8 cellular contexts compared by ENCODE assay signal in the genomic region with DNA sequence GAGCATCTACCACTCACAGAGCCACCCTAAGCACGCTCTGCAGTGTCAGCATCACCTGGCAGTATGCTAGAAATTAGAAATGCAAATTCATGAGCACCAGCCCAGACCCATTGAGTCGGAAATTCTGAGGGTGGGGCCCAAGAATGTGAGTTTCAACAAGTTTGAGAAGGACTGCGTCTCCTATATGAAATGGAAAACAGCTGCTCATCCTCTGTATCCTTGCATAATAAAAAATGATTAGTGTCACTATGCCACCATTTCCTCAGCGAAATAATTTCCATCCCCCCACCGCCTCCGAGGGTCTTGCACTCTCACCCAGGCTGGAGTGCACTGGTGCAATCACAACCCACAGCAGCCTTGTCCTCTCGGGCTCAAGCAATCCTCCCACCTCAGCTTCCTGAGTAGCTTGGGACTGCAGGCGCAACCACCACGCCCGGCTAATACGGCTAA. TPM values are rescaled to one million over a fixed set of nuclear protein-coding genes. Genes with fewer than 3 reads are reported as not detected.
DNase-seq lines count a peak whose midpoint lies in the region; ATAC-seq and TF ChIP-seq lines count a peak whose summit lies in the region.

No MANE protein-coding gene starts in this region.

- WGBS in right lobe of liver (ENCODE audit: insufficient coverage, low coverage, low lambda C conversion rate, missing lambda C conversion rate), result 15% methylated on average over 9 of the region's 11 CpGs

- peak; percentile 31 for ATAC-seq in GM18502 (IDR thresholded peaks at IDR 0.05; ENCODE audit: poor library complexity, unreplicated experiment)
- peak; percentile 31 for ATAC-seq in HG02885 (IDR thresholded peaks at IDR 0.05; ENCODE audit: poor library complexity, unreplicated experiment)
- ATAC-seq in activated CD8-positive, alpha-beta memory T cell treated with anti-CD3 and anti-CD28 coated beads, Interleukin-2, amount 10 ng/mL, durations not matched to agents 7 days and 5 days, result no peak
- ATAC-seq in right lobe of liver, result no peak

- no peaks in the 10 kb centered on the region for H3K36me3 ChIP-seq in right lobe of liver
- no peaks in the 10 kb centered on the region for H3K36me3 ChIP-seq in tibial artery

- intact Hi-C loops in right lobe of liver (cut with DNase I) (loop anchor here (10.0 kb wide), 1 partner anchor 143 kb away; no protein-coding TSS in a partner anchor), tibial artery (cut with DNase I; ENCODE audit: low total_unique reads) (no loop called here)

- peak; percentile 47 for DNase-seq in activated CD8-positive, alpha-beta memory T cell treated with anti-CD3 and anti-CD28 coated beads, Interleukin-2, amount 10 ng/mL, durations not matched to agents 7 days and 5 days
- peak in 1 of 3 donors; percentile 29 for DNase-seq in right lobe of liver
- DNase-seq in tibial artery, result no peak
- no peak for DNase-seq in COLO668 (lab: John Stamatoyannopoulos, UW; ENCODE audit: unreplicated experiment)
- no peak for DNase-seq in NOMO-1 treated with DMSO at 0.1 percent for 48 hours (lab: John Stamatoyannopoulos, UW; ENCODE audit: unreplicated experiment)
- no peak for DNase-seq in amniotic stem cell (lab: John Stamatoyannopoulos, UW)

- CTCF ChIA-PET in activated CD8-positive, alpha-beta memory T cell treated with anti-CD3 and anti-CD28 coated beads, Interleukin-2, amount 10 ng/mL, durations not matched to agents 7 days and 5 days (lab: Charles Lee), result interaction anchor here (1.1 to 7.2 kb wide), 12 partner anchors 9 to 227 kb away, joined by 3 to 103 read pairs (median 14); no protein-coding TSS in a partner anchor

- H3K4me3 Mint-ChIP-seq in activated CD8-positive, alpha-beta memory T cell treated with anti-CD3 and anti-CD28 coated beads, Interleukin-2, amount 10 ng/mL, durations not matched to agents 7 days and 5 days, result peak overlapping the region; percentile 84

- H3K4me1 ChIP-seq in right lobe of liver, result peaks cover 0 to 29% (median 8%) of the 10 kb centered on the region in 4 donors
- H3K4me1 ChIP-seq in tibial artery, result peaks cover 0 to 22% (median 11%) of the 10 kb centered on the region in 4 donors

- H3K27ac ChIP-seq in right lobe of liver (peak overlapping the region; percentile 86 to 97 (median 96)), tibial artery (no peak overlapping the region)

- peaks cover 3% of the 10 kb centered on the region for H3K27me3 Mint-ChIP-seq in activated CD8-positive, alpha-beta memory T cell treated with anti-CD3 and anti-CD28 coated beads, Interleukin-2, amount 10 ng/mL, durations not matched to agents 7 days and 5 days

- peaks cover 16% of the 10 kb centered on the region for H3K36me3 Mint-ChIP-seq in activated CD8-positive, alpha-beta memory T cell treated with anti-CD3 and anti-CD28 coated beads, Interleukin-2, amount 10 ng/mL, durations not matched to agents 7 days and 5 days

- no peak for TF ChIP-seq CTCF in right lobe of liver (IDR thresholded peaks at IDR 0.05)
- no peak for TF ChIP-seq CTCF in tibial artery (IDR thresholded peaks at IDR 0.05)

- H3K4me3 ChIP-seq in right lobe of liver (peak overlapping the region; percentile 83 to 91 (median 89)), tibial artery (peak overlapping the region; percentile 49 to 63)

- H3K9me3 ChIP-seq in right lobe of liver (no peaks in the 10 kb centered on the region), tibial artery (no peaks in the 10 kb centered on the region)

- TF ChIP-seq POLR2A in right lobe of liver (IDR thresholded peaks at IDR 0.05), result no peak

- no peaks in the 10 kb centered on the region for H3K9me3 Mint-ChIP-seq in activated CD8-positive, alpha-beta memory T cell treated with anti-CD3 and anti-CD28 coated beads, Interleukin-2, amount 10 ng/mL, durations not matched to agents 7 days and 5 days (ENCODE audit: low read depth)

- H3K27me3 ChIP-seq in right lobe of liver, result no peaks in the 10 kb centered on the region
- H3K27me3 ChIP-seq in tibial artery, result peaks cover 0 to 34% of the 10 kb centered on the region in 2 donors

- peaks cover 47% of the 10 kb centered on the region for H3K4me1 Mint-ChIP-seq in activated CD8-positive, alpha-beta memory T cell treated with anti-CD3 and anti-CD28 coated beads, Interleukin-2, amount 10 ng/mL, durations not matched to agents 7 days and 5 days

- peak overlapping the region; percentile 98 for H3K27ac Mint-ChIP-seq in activated CD8-positive, alpha-beta memory T cell treated with anti-CD3 and anti-CD28 coated beads, Interleukin-2, amount 10 ng/mL, durations not matched to agents 7 days and 5 days

RNA-seq across cellular contexts. Expression of a gene that starts 1.3 kb away (rescaled TPM):
- 100 to 1,000 TPM in 1 of 2 experiments, 10 to 100 TPM in 1; 70.2 to 118 TPM for total RNA-seq in activated CD8-positive, alpha-beta memory T cell treated with anti-CD3 and anti-CD28 coated beads, Interleukin-2, amount 10 ng/mL, durations not matched to agents 7 days and 5 days
- 100 to 1,000 TPM in 5 of 6 experiments, 10 to 100 TPM in 1; 96.4 to 152 (median 123) TPM for total RNA-seq in right lobe of liver

Comparison
In these comparisons a context has a peak if more than half of its experiments do, and no peak if none do; other contexts are left out.
1. ATAC-seq: peak in GM18502 (single experiment) and HG02885 (single experiment); none in activated CD8-positive, alpha-beta memory T cell treated with anti-CD3 and anti-CD28 coated beads, Interleukin-2, amount 10 ng/mL, durations not matched to agents 7 days and 5 days (single experiment) and right lobe of liver (0 of 4).
2. H3K27ac ChIP-seq: peak in right lobe of liver (3 of 3); none in tibial artery (0 of 2).